Comparison of ENCODE assay signal across 8 cellular contexts in genomic region chr4:128810871-128811570, GRCh38. TPM values are rescaled to one million over a fixed set of nuclear protein-coding genes. Genes with fewer than 3 reads are reported as not detected.
DNase-seq lines count a peak whose midpoint lies in the region; ATAC-seq, FAIRE-seq and TF ChIP-seq lines count a peak whose summit lies in the region.

No MANE protein-coding gene starts in this region.

- ATAC-seq in HG02943 (IDR thresholded peaks at IDR 0.05; ENCODE audit: low read depth, unreplicated experiment) = peak; percentile 45

- in situ Hi-C loops in astrocyte of the cerebellum (cut with HindIII; ENCODE audit: low sequenced_read_pairs) = no loop called here

- H3K27me3 ChIP-seq in hepatocyte = no peaks in the 10 kb centered on the region

- peaks cover 40% of the 10 kb centered on the region for H3K79me2 ChIP-seq in hepatocyte

- H2AFZ ChIP-seq in hepatocyte = no peak overlapping the region

- H3K36me3 ChIP-seq in hepatocyte (replicated peaks; ENCODE audit: insufficient read depth, low read depth) = no peaks in the 10 kb centered on the region

- TF ChIP-seq CTCF in astrocyte of the cerebellum (IDR thresholded peaks at IDR 0.05; ENCODE audit: low read depth, low read length, missing control alignments) = no peak
- TF ChIP-seq CTCF in hepatocyte (IDR thresholded peaks at IDR 0.05; ENCODE audit: poor library complexity) = peak; percentile 5

- peak overlapping the region; percentile 67 for H3K4me3 ChIP-seq in astrocyte of the cerebellum (ENCODE audit: low read depth, low read length)
- H3K4me3 ChIP-seq in hepatocyte = peak overlapping the region; percentile 60

- H3K9me3 ChIP-seq in hepatocyte (ENCODE audit: low read depth) = no peaks in the 10 kb centered on the region

- peaks cover 18% of the 10 kb centered on the region for H4K20me1 ChIP-seq in hepatocyte (ENCODE audit: insufficient read depth, poor library complexity, severe bottlenecking)

- under 1% methylated on average over 36 of the region's 50 CpGs for WGBS in hepatocyte (ENCODE audit: low lambda C conversion rate, missing lambda C conversion rate)

- H3K9me2 ChIP-seq in hepatocyte (replicated peaks; ENCODE audit: insufficient read depth) = no peaks in the 10 kb centered on the region

- peaks cover 4% of the 10 kb centered on the region for H3K4me1 ChIP-seq in hepatocyte (ENCODE audit: insufficient read depth)

- H3K4me2 ChIP-seq in hepatocyte = peak overlapping the region; percentile 96

- peak overlapping the region; percentile 96 for H3K27ac ChIP-seq in hepatocyte

- peak; percentile 84 for FAIRE-seq in GM18507 (lab: Jason Lieb, UNC)

- no peak for DNase-seq in GM18507 (ENCODE audit: extremely low spot score, insufficient read length, low read depth)
- peak; percentile 58 to 73 for DNase-seq in NCI-H187 (lab: John Stamatoyannopoulos, UW)
- DNase-seq in T-helper 9 cell = peak; percentile 77
- DNase-seq in astrocyte of the cerebellum (ENCODE audit: low read depth) = no peak
- DNase-seq in hepatocyte (ENCODE audit: low spot score) = peak; percentile 89
- DNase-seq in renal cortical epithelial cell (ENCODE audit: low read depth) = peak; percentile 84
- no peak for DNase-seq in mesenteric fat pad (ENCODE audit: low spot score)

RNA-seq across cellular contexts. Expression of gene JADE1, which starts 1.5 kb away (rescaled TPM):
- total RNA-seq in hepatocyte = 26.8 and 27.7 TPM in 2 replicates
- polyA plus RNA-seq in hepatocyte = 20.0 and 21.0 TPM in 2 replicates
- total RNA-seq in renal cortical epithelial cell = 34.0 and 150 TPM in 2 replicates
- total RNA-seq in mesenteric fat pad = 53.4 TPM

Comparison
In these comparisons a context has a peak if more than half of its experiments do, and no peak if none do; other contexts are left out.
1. DNase-seq: peak in NCI-H187 (2 of 2), T-helper 9 cell (single experiment), hepatocyte (single experiment) and renal cortical epithelial cell (single experiment); none in GM18507 (single experiment), astrocyte of the cerebellum (single experiment) and mesenteric fat pad (single experiment).